In genomic region chr3:135374571-135374970, GRCh38 we compare ENCODE assay signal across 23 cellular contexts.
"Had no signal": no experiment of that assay in that cellular context is flagged by ENCODE, and none has a peak within 500 bp of the region (broad histone marks: within the 10 kb centered on the region; RNA-seq: fewer than 3 reads in every experiment).

No MANE protein-coding gene starts in this region.

- H3K4me1 ChIP-seq: colonic mucosa, esophagus muscularis mucosa, esophagus squamous epithelium, foreskin keratinocyte, gastrocnemius medialis, gastroesophageal sphincter, heart left ventricle, heart right ventricle had no signal

- DNase-seq: colonic mucosa; cortex of kidney; dermis blood vessel endothelial cell; dorsolateral prefrontal cortex; effector CD4-positive, alpha-beta T cell; effector CD8-positive, alpha-beta T cell; effector memory CD4-positive, alpha-beta T cell; effector memory CD8-positive, alpha-beta T cell; endodermal cell; erythroblast; esophagus squamous epithelium; foreskin fibroblast; foreskin keratinocyte; foreskin melanocyte; gastrocnemius medialis; glutamatergic neuron; head of caudate nucleus; heart left ventricle; heart right ventricle had no signal

- H3K9me3 ChIP-seq: colonic mucosa, esophagus muscularis mucosa, esophagus squamous epithelium, gastrocnemius medialis, gastroesophageal sphincter, heart left ventricle, heart right ventricle had no signal

- H3K4me3 ChIP-seq: colonic mucosa, coronary artery, dorsolateral prefrontal cortex, esophagus muscularis mucosa, esophagus squamous epithelium, gastrocnemius medialis, gastroesophageal sphincter, heart left ventricle, heart right ventricle had no signal

- H3K36me3 ChIP-seq: colonic mucosa, esophagus muscularis mucosa, esophagus squamous epithelium, gastrocnemius medialis, gastroesophageal sphincter, heart left ventricle, heart right ventricle had no signal

- H3K27me3 ChIP-seq: colonic mucosa, dorsolateral prefrontal cortex, esophagus muscularis mucosa, esophagus squamous epithelium, foreskin keratinocyte, gastrocnemius medialis, gastroesophageal sphincter, heart left ventricle, heart right ventricle had no signal

- ATAC-seq: effector memory CD8-positive, alpha-beta T cell; foreskin keratinocyte; gastrocnemius medialis; gastroesophageal sphincter; heart left ventricle; heart right ventricle had no signal

- H3K27ac ChIP-seq: colonic mucosa, coronary artery, dorsolateral prefrontal cortex, epithelial cell of prostate, esophagus muscularis mucosa, esophagus squamous epithelium, foreskin keratinocyte, gastrocnemius medialis, gastroesophageal sphincter, heart left ventricle, heart right ventricle had no signal
